In the genomic region with DNA sequence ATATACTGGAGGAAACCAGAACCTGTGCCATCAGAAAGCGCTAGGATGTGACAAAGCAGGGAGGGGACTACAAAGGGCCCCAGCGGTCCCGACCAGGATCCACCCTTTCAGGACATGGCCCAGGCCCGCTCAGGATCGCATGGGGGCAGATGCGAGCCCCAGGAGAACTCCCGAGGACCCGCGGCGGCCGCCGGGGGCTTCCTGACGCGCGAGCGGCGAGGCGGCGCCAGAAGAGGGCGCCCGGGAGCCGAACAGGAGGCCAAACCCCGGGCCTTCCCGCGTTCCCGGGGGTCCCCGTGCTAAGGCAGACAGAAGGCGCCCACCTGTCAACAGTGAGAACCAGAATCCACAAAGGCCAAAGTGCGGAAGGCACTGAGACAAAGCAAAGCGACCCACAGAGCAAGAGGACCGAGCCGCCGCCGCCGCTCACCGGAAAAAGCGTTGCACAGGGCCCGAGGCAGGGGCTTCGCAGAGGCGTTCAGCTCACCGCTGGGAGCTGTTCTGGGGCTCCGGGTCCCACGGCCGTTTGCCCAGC, we compare ENCODE assay signal across 1 cellular context.
TF ChIP-seq lines count a peak whose summit lies in the region.

No MANE protein-coding gene starts in this region.

TF ChIP-seq in K562, 482 proteins besides CTCF, POLR2A, EP300 and RAD21 (continued from another document):
- TF ChIP-seq, protein P1, sequence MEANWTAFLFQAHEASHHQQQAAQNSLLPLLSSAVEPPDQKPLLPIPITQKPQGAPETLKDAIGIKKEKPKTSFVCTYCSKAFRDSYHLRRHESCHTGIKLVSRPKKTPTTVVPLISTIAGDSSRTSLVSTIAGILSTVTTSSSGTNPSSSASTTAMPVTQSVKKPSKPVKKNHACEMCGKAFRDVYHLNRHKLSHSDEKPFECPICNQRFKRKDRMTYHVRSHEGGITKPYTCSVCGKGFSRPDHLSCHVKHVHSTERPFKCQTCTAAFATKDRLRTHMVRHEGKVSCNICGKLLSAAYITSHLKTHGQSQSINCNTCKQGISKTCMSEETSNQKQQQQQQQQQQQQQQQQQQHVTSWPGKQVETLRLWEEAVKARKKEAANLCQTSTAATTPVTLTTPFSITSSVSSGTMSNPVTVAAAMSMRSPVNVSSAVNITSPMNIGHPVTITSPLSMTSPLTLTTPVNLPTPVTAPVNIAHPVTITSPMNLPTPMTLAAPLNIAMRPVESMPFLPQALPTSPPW (CRISPR knock-in tag; IDR thresholded peaks at IDR 0.05), result peak; percentile 54; the same call in 1 of the 2 replicates
- TF ChIP-seq ZNF764 (CRISPR knock-in tag; IDR thresholded peaks at IDR 0.05; ENCODE audit: low read depth), result no peak
